13 cellular contexts compared by ENCODE assay signal in the genomic region with DNA sequence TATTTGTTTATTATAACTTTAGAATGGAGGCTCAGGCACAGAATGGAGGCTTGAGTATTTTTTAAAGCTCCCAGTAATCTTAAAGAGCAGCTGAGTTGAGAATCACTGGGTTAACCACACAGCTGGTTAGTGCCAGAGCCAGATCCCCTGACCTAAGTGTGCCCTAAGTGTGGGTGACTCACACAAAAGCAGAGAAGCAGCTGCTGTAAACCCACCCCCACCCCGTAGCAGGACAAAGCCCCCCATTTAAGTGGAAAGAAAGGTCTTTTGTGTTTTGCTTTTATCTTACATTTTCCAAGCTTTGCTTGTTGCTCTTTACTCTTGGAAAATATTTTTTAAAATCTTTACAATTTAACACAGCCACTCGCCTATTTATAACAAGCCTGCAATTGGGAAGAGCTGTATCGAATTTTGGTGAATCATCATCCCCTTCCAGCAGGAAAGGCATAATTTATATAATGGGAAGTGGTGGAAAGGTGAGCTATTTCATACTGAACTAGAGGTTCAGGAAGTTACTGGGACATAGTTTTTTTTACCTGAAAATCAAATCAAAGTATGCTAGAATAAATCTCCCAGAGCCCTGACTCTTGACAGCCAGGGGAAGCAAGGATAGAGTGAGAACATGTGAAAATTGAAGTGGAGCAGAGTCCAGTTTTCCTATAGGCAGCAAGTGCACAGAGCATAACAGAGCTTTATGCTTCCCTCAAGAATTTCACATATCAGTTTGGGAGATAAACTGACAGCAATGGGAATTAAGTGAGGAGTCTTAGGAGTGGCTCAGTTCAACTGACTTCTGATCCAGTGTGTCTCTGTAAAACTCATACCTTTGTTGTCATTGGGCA.
DNase-seq lines count a peak whose midpoint lies in the region; ATAC-seq and TF ChIP-seq lines count a peak whose summit lies in the region.
"Had no signal": no experiment of that assay in that cellular context is flagged by ENCODE, and none has a peak within 500 bp of the region (broad histone marks: within the 10 kb centered on the region; RNA-seq: fewer than 3 reads in every experiment).

No MANE protein-coding gene starts in this region.

- H3K9me3 Mint-ChIP-seq in stimulated activated naive CD8-positive, alpha-beta T cell treated with anti-CD3 and anti-CD28 coated beads, Interleukin-15, amount 100 ng/mL, for 72 hours, result no peaks in the 10 kb centered on the region
- H3K9me3 Mint-ChIP-seq in mesothelial cell of epicardium, result peaks cover 2% of the 10 kb centered on the region

- peak overlapping the region; percentile 28 for H2AFZ ChIP-seq in parathyroid adenoma

- no peak for ATAC-seq in stimulated activated naive CD8-positive, alpha-beta T cell treated with anti-CD3 and anti-CD28 coated beads, Interleukin-15, amount 100 ng/mL, for 72 hours
- ATAC-seq: psoas muscle had no signal

- no peaks in the 10 kb centered on the region for H3K36me3 Mint-ChIP-seq in mesothelial cell of epicardium
- H3K36me3 Mint-ChIP-seq: activated naive CD8-positive, alpha-beta T cell; IgD-negative memory B cell had no signal

- no peaks in the 10 kb centered on the region for H3K4me1 Mint-ChIP-seq in stimulated activated naive CD8-positive, alpha-beta T cell treated with anti-CD3 and anti-CD28 coated beads, Interleukin-15, amount 100 ng/mL, for 72 hours
- H3K4me1 Mint-ChIP-seq in mesothelial cell of epicardium, result peaks cover 8% of the 10 kb centered on the region

- no peak overlapping the region for H3K9ac ChIP-seq in parathyroid adenoma

- no peak overlapping the region for H3K27ac ChIP-seq in parathyroid adenoma
- H3K27ac ChIP-seq: psoas muscle had no signal

- H3K4me1 ChIP-seq in parathyroid adenoma, result no peaks in the 10 kb centered on the region
- H3K4me1 ChIP-seq: psoas muscle had no signal

- TF ChIP-seq CTCF in fibroblast of pulmonary artery (IDR thresholded peaks at IDR 0.05; ENCODE audit: low read length, missing control alignments), result no peak
- TF ChIP-seq CTCF in parathyroid adenoma (IDR thresholded peaks at IDR 0.05), result no peak
- no peak for TF ChIP-seq CTCF in mesothelial cell of epicardium (IDR thresholded peaks at IDR 0.05; ENCODE audit: unreplicated experiment)

- H3K4me3 Mint-ChIP-seq in stimulated activated naive CD8-positive, alpha-beta T cell treated with anti-CD3 and anti-CD28 coated beads, Interleukin-15, amount 100 ng/mL, for 72 hours, result no peak overlapping the region
- no peak overlapping the region for H3K4me3 Mint-ChIP-seq in mesothelial cell of epicardium
- H3K4me3 Mint-ChIP-seq: activated naive CD8-positive, alpha-beta T cell; IgD-negative memory B cell had no signal

- H3K27ac Mint-ChIP-seq in stimulated activated naive CD8-positive, alpha-beta T cell treated with anti-CD3 and anti-CD28 coated beads, Interleukin-15, amount 100 ng/mL, for 72 hours, result no peak overlapping the region
- no peak overlapping the region for H3K27ac Mint-ChIP-seq in mesothelial cell of epicardium
- H3K27ac Mint-ChIP-seq: activated naive CD8-positive, alpha-beta T cell; IgD-negative memory B cell had no signal

- no peaks in the 10 kb centered on the region for H3K9me3 ChIP-seq in parathyroid adenoma (ENCODE audit: control insufficient read depth, low read length)
- H3K9me3 ChIP-seq: psoas muscle had no signal

- H3K4me3 ChIP-seq in fibroblast of pulmonary artery (replicated peaks; ENCODE audit: low read depth, low read length), result no peak overlapping the region
- H3K4me3 ChIP-seq in parathyroid adenoma (ENCODE audit: low read depth, low read length), result no peak overlapping the region
- H3K4me3 ChIP-seq: psoas muscle had no signal

- H3K4me2 ChIP-seq in parathyroid adenoma (ENCODE audit: low read length), result no peak overlapping the region

- H3K36me3 ChIP-seq in parathyroid adenoma (ENCODE audit: control insufficient read depth, insufficient read depth, low read length), result no peaks in the 10 kb centered on the region

- no peaks in the 10 kb centered on the region for H3K27me3 ChIP-seq in parathyroid adenoma (ENCODE audit: control insufficient read depth, insufficient read depth, low read length)

- H3K27me3 Mint-ChIP-seq in stimulated activated naive CD8-positive, alpha-beta T cell treated with anti-CD3 and anti-CD28 coated beads, Interleukin-15, amount 100 ng/mL, for 72 hours, result no peaks in the 10 kb centered on the region
- no peaks in the 10 kb centered on the region for H3K27me3 Mint-ChIP-seq in mesothelial cell of epicardium (ENCODE audit: low read depth)
- H3K27me3 Mint-ChIP-seq: activated naive CD8-positive, alpha-beta T cell; IgD-negative memory B cell had no signal

- H3K79me2 ChIP-seq in parathyroid adenoma, result no peaks in the 10 kb centered on the region

- peak; percentile 25 for DNase-seq in EH (ENCODE audit: low read depth)
- DNase-seq in RPMI7951 (ENCODE audit: low read depth), result peak; percentile 88
- DNase-seq in fibroblast of pulmonary artery (ENCODE audit: low read depth), result peak; percentile 71
- no peak for DNase-seq in NCI-H2107 treated with DMSO at 0.1 percent for 48 hours (lab: John Stamatoyannopoulos, UW; ENCODE audit: unreplicated experiment)
- no peak for DNase-seq in stimulated activated naive CD8-positive, alpha-beta T cell treated with anti-CD3 and anti-CD28 coated beads, Interleukin-15, amount 100 ng/mL, for 72 hours
- no peak for DNase-seq in activated naive CD4-positive, alpha-beta T cell treated with Interleukin-2 at 50 U/mL for 16 hours
- DNase-seq in mesothelial cell of epicardium (ENCODE audit: low spot score in 2 of 2, unreplicated experiment in 2 of 2), result no peak
- DNase-seq: activated CD4-positive, CD25-positive, alpha-beta regulatory T cell; DMS79 treated with DMSO at 0.1 percent for 48 hours; psoas muscle had no signal

Comparison
In these comparisons a context has a peak if more than half of its experiments do, and no peak if none do; other contexts are left out.
1. DNase-seq: peak in EH (single experiment), RPMI7951 (single experiment) and fibroblast of pulmonary artery (single experiment); none in NCI-H2107 treated with DMSO at 0.1 percent for 48 hours (single experiment), stimulated activated naive CD8-positive, alpha-beta T cell treated with anti-CD3 and anti-CD28 coated beads, Interleukin-15, amount 100 ng/mL, for 72 hours (0 of 2), activated naive CD4-positive, alpha-beta T cell treated with Interleukin-2 at 50 U/mL for 16 hours (single experiment) and mesothelial cell of epicardium (0 of 2).